Comparison of ENCODE assay signal across 18 cellular contexts in the genomic region with DNA sequence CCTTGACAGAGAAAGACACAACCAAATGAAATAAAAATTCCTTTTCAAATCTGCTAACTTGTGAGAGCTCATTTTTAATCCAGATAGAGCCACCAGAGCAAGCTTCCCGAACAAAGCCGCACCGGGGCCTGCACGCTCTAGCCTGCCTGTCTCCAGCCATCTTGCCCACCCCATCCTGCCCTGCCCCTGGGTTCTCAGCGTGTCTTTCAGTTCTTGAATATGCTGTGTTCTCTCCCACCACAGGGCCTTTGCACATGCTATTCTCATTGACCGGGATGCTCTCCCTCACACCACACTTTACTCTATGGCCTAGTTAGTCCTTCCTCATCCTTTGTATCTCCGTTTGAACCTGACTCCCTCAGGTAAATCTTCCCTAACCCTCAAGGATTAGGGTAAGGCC.
"Had no signal": no experiment of that assay in that cellular context is flagged by ENCODE, and none has a peak within 500 bp of the region (broad histone marks: within the 10 kb centered on the region; RNA-seq: fewer than 3 reads in every experiment).

No MANE protein-coding gene starts in this region.

- H3K27ac ChIP-seq: heart left ventricle, tibial artery, vagina had no signal

- H3K27me3 ChIP-seq: breast epithelium, heart left ventricle, tibial artery, vagina had no signal

- FAIRE-seq: colon, frontal cortex, keratinocyte, TTC549 had no signal

- H3K9me3 ChIP-seq: breast epithelium, heart left ventricle, tibial artery, vagina had no signal

- H3K4me3 Mint-ChIP-seq: activated CD4-positive, alpha-beta T cell treated with anti-CD3 and anti-CD28 coated beads, Interleukin-2, amount 10 ng/mL, durations not matched to agents 7 days and 5 days; activated T-cell treated with anti-CD3 and anti-CD28 coated beads, Interleukin-2, amount 50 U/mL, for 4 hours; stimulated activated naive CD8-positive, alpha-beta T cell treated with anti-CD3 and anti-CD28 coated beads, Interleukin-15, amount 100 ng/mL, for 72 hours; T-helper 17 cell had no signal

- H3K36me3 ChIP-seq: breast epithelium had no signal

- ATAC-seq: activated naive CD4-positive, alpha-beta T cell treated with anti-CD3 and anti-CD28 coated beads, Interleukin-2, amount 50 U/mL, for 72 hours; activated T-cell treated with anti-CD3 and anti-CD28 coated beads, Interleukin-2, amount 50 U/mL, for 4 hours; heart left ventricle; left ventricle myocardium superior; stimulated activated naive CD8-positive, alpha-beta T cell treated with anti-CD3 and anti-CD28 coated beads, Interleukin-15, amount 100 ng/mL, for 72 hours; T-helper 17 cell had no signal

- H3K36me3 Mint-ChIP-seq: activated naive CD4-positive, alpha-beta T cell treated with anti-CD3 and anti-CD28 coated beads, Interleukin-2, amount 50 U/mL, for 72 hours had no signal

- H3K9me3 Mint-ChIP-seq: activated CD4-positive, alpha-beta T cell treated with anti-CD3 and anti-CD28 coated beads, Interleukin-2, amount 10 ng/mL, durations not matched to agents 7 days and 5 days; activated naive CD4-positive, alpha-beta T cell treated with anti-CD3 and anti-CD28 coated beads, Interleukin-2, amount 50 U/mL, for 72 hours; activated T-cell treated with anti-CD3 and anti-CD28 coated beads, Interleukin-2, amount 50 U/mL, for 4 hours; stimulated activated naive CD8-positive, alpha-beta T cell treated with anti-CD3 and anti-CD28 coated beads, Interleukin-15, amount 100 ng/mL, for 72 hours had no signal

- H3K27me3 Mint-ChIP-seq: activated CD4-positive, alpha-beta T cell treated with anti-CD3 and anti-CD28 coated beads, Interleukin-2, amount 10 ng/mL, durations not matched to agents 7 days and 5 days; stimulated activated naive CD8-positive, alpha-beta T cell treated with anti-CD3 and anti-CD28 coated beads, Interleukin-15, amount 100 ng/mL, for 72 hours; T-helper 17 cell had no signal

- DNase-seq: activated CD4-positive, alpha-beta T cell treated with anti-CD3 and anti-CD28 coated beads, Interleukin-2, amount 10 ng/mL, durations not matched to agents 7 days and 5 days; activated CD4-positive, CD25-positive, alpha-beta regulatory T cell; activated effector memory CD4-positive, alpha-beta T cell treated with anti-CD3 and anti-CD28 coated beads, Interleukin-2, amount 50 U/mL, for 16 hours; activated T-cell treated with anti-CD3 and anti-CD28 coated beads, Interleukin-2, amount 50 U/mL, for 4 hours; heart left ventricle; left ventricle myocardium superior; mesendoderm; stimulated activated CD4-positive, alpha-beta T cell treated with anti-CD3 and anti-CD28 coated beads, Interleukin-4, amount 100 ng/mL, for 1 hour; stimulated activated naive CD8-positive, alpha-beta T cell treated with anti-CD3 and anti-CD28 coated beads, Interleukin-15, amount 100 ng/mL, for 72 hours; T-helper 17 cell; tibial artery had no signal

- H3K27ac Mint-ChIP-seq: activated CD4-positive, alpha-beta T cell treated with anti-CD3 and anti-CD28 coated beads, Interleukin-2, amount 10 ng/mL, durations not matched to agents 7 days and 5 days had no signal

- H3K4me3 ChIP-seq: breast epithelium, heart left ventricle, tibial artery, vagina had no signal
